Comparison of ENCODE assay signal across 15 cellular contexts in genomic region chr18:79531386-79531785, GRCh38.
"Had no signal": no experiment of that assay in that cellular context is flagged by ENCODE, and none has a peak within 500 bp of the region (broad histone marks: within the 10 kb centered on the region; RNA-seq: fewer than 3 reads in every experiment).

No MANE protein-coding gene starts in this region.

- H3K4me1 Mint-ChIP-seq: immature natural killer cell had no signal

- ATAC-seq: activated CD4-positive, CD25-positive, alpha-beta regulatory T cell treated with anti-CD3 and anti-CD28 coated beads, Interleukin-2, amount 50 U/mL, for 24 hours; heart left ventricle; left cardiac atrium; naive thymus-derived CD4-positive, alpha-beta T cell had no signal

- H3K9me3 Mint-ChIP-seq: immature natural killer cell; naive thymus-derived CD4-positive, alpha-beta T cell had no signal

- H3K4me1 ChIP-seq: parathyroid adenoma had no signal

- H3K4me3 ChIP-seq: heart left ventricle, skin epidermis had no signal

- H3K27ac Mint-ChIP-seq: immature natural killer cell; naive thymus-derived CD4-positive, alpha-beta T cell had no signal

- H3K27me3 Mint-ChIP-seq: naive thymus-derived CD4-positive, alpha-beta T cell had no signal

- H3K27ac ChIP-seq: epithelial cell of prostate, heart left ventricle, parathyroid adenoma, skin epidermis had no signal

- DNase-seq: immature natural killer cell; left cardiac atrium; mammary epithelial cell; naive thymus-derived CD4-positive, alpha-beta T cell; retina; stimulated activated CD4-positive, alpha-beta T cell treated with anti-CD3 and anti-CD28 coated beads, Interleukin-4, amount 100 ng/mL, for 4 hours; stimulated activated CD8-positive, alpha-beta memory T cell treated with anti-CD3 and anti-CD28 coated beads, Interleukin-4, amount 100 ng/mL, for 48 hours; stimulated activated naive CD4-positive, alpha-beta T cell treated with Interleukin-2 at 50 U/mL for 16 hours; substantia nigra; trophoblast cell had no signal

- H3K4me3 Mint-ChIP-seq: immature natural killer cell; naive thymus-derived CD4-positive, alpha-beta T cell had no signal

- H3K9me3 ChIP-seq: heart left ventricle had no signal
